Comparison of ENCODE assay signal across 18 cellular contexts in the genomic region with DNA sequence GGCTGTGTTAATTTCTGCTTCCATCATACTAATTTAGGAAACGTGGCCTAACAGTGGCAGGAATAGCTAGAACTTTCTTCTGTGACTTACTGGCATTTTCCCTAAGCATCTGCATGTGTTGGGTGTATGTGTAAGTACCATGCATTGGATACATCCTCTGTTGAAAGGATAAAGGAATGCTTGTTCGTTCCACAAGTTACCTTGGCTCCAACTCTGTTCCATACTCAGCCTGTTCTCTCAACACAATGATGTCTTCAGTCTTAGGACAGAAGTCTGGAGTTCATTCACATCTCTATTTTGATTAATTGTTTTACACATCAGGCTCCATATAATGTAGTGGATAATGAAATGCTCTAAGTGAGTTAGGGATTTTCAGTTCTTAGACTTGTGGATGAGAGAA.
"Had no signal": no experiment of that assay in that cellular context is flagged by ENCODE, and none has a peak within 500 bp of the region (broad histone marks: within the 10 kb centered on the region; RNA-seq: fewer than 3 reads in every experiment).

No MANE protein-coding gene starts in this region.

- DNase-seq: activated CD4-positive, alpha-beta T cell treated with anti-CD3 and anti-CD28 coated beads for 1 hour; activated CD4-positive, alpha-beta T cell treated with anti-CD3 and anti-CD28 coated beads, Interleukin-2, amount 50 U/mL, for 1 hour; activated CD8-positive, alpha-beta T cell treated with anti-CD3 and anti-CD28 coated beads, Interleukin-2, amount 10 ng/mL, durations not matched to agents 7 days and 5 days; activated naive CD4-positive, alpha-beta T cell; activated naive CD8-positive, alpha-beta T cell treated with anti-CD3 and anti-CD28 coated beads, Interleukin-2, amount 10 ng/mL, durations not matched to agents 7 days and 5 days; amniotic stem cell; erythroblast; foreskin keratinocyte; kidney glomerular epithelial cell; nucleus accumbens; posterior cingulate gyrus; stimulated activated CD4-positive, alpha-beta T cell treated with anti-CD3 and anti-CD28 coated beads, Interleukin-4, amount 100 ng/mL, for 24 hours; stimulated activated naive CD4-positive, alpha-beta T cell treated with Interleukin-2 at 50 U/mL for 16 hours; T-helper 9 cell had no signal

- H3K27ac ChIP-seq: foreskin keratinocyte had no signal

- ATAC-seq: activated CD8-positive, alpha-beta T cell treated with anti-CD3 and anti-CD28 coated beads, Interleukin-2, amount 10 ng/mL, durations not matched to agents 7 days and 5 days; activated T-helper 17 cell treated with anti-CD3 and anti-CD28 coated beads, Interleukin-2, amount 50 U/mL, for 72 hours; foreskin keratinocyte; sciatic nerve; SK-N-SH treated with all-trans-retinoic acid at 6 μM for 48 hours had no signal

- H3K36me3 Mint-ChIP-seq: activated naive CD8-positive, alpha-beta T cell treated with anti-CD3 and anti-CD28 coated beads, Interleukin-2, amount 10 ng/mL, durations not matched to agents 7 days and 5 days; memory B cell had no signal

- H3K27me3 Mint-ChIP-seq: activated naive CD8-positive, alpha-beta T cell treated with anti-CD3 and anti-CD28 coated beads, Interleukin-2, amount 10 ng/mL, durations not matched to agents 7 days and 5 days; activated T-helper 17 cell treated with anti-CD3 and anti-CD28 coated beads, Interleukin-2, amount 50 U/mL, for 72 hours; memory B cell had no signal

- H3K4me3 Mint-ChIP-seq: activated CD8-positive, alpha-beta T cell treated with anti-CD3 and anti-CD28 coated beads, Interleukin-2, amount 10 ng/mL, durations not matched to agents 7 days and 5 days had no signal

- H3K9me3 Mint-ChIP-seq: activated naive CD8-positive, alpha-beta T cell treated with anti-CD3 and anti-CD28 coated beads, Interleukin-2, amount 10 ng/mL, durations not matched to agents 7 days and 5 days; activated T-helper 17 cell treated with anti-CD3 and anti-CD28 coated beads, Interleukin-2, amount 50 U/mL, for 72 hours; memory B cell had no signal

- H3K27me3 ChIP-seq: foreskin keratinocyte had no signal
